9 cellular contexts compared by ENCODE assay signal in genomic region chr3:183513046-183513706, GRCh38. TPM values are rescaled to one million over a fixed set of nuclear protein-coding genes. Genes with fewer than 3 reads are reported as not detected.
DNase-seq lines count a peak whose midpoint lies in the region; ATAC-seq and TF ChIP-seq lines count a peak whose summit lies in the region.
"Had no signal": no experiment of that assay in that cellular context is flagged by ENCODE, and none has a peak within 500 bp of the region (broad histone marks: within the 10 kb centered on the region; RNA-seq: fewer than 3 reads in every experiment).

No MANE protein-coding gene starts in this region.

- no peaks in the 10 kb centered on the region for H3K27me3 Mint-ChIP-seq in activated T-helper 2 cell treated with anti-CD3 and anti-CD28 coated beads, Interferon-gamma antibody, Interleukin-2, Interleukin-4, amounts not matched to agents 10 μg/mL and 5 μg/mL and 100 μg/mL, durations not matched to agents 14 hours and 24 hours and 36 hours (ENCODE audit: low read depth)

- H3K9me3 Mint-ChIP-seq in activated T-helper 2 cell treated with anti-CD3 and anti-CD28 coated beads, Interferon-gamma antibody, Interleukin-2, Interleukin-4, amounts not matched to agents 10 μg/mL and 5 μg/mL and 100 μg/mL, durations not matched to agents 14 hours and 24 hours and 36 hours: no peaks in the 10 kb centered on the region

- H3K4me1 Mint-ChIP-seq in activated T-helper 2 cell treated with anti-CD3 and anti-CD28 coated beads, Interferon-gamma antibody, Interleukin-2, Interleukin-4, amounts not matched to agents 10 μg/mL and 5 μg/mL and 100 μg/mL, durations not matched to agents 14 hours and 24 hours and 36 hours (ENCODE audit: low read depth): peaks cover 53% of the 10 kb centered on the region

- ATAC-seq in HG03520 (IDR thresholded peaks at IDR 0.05; ENCODE audit: unreplicated experiment) (no peak), GM18873 (IDR thresholded peaks at IDR 0.05; ENCODE audit: low FRiP score, unreplicated experiment) (no peak)

- intact Hi-C loops in activated T-helper 2 cell treated with anti-CD3 and anti-CD28 coated beads, Interferon-gamma antibody, Interleukin-2, Interleukin-4, amounts not matched to agents 10 μg/mL and 5 μg/mL and 100 μg/mL, durations not matched to agents 14 hours and 24 hours and 36 hours (cut with micrococcal nuclease): loop anchor here (1.0 kb wide), 1 partner anchor 123 kb away; no protein-coding TSS in a partner anchor

- peaks cover 23% of the 10 kb centered on the region for H3K36me3 ChIP-seq in neutrophil
- H3K36me3 ChIP-seq: tibial nerve had no signal

- peak overlapping the region; percentile 83 for H3K27ac Mint-ChIP-seq in activated T-helper 2 cell treated with anti-CD3 and anti-CD28 coated beads, Interferon-gamma antibody, Interleukin-2, Interleukin-4, amounts not matched to agents 10 μg/mL and 5 μg/mL and 100 μg/mL, durations not matched to agents 14 hours and 24 hours and 36 hours

- DNase-seq in GDM1 (lab: John Stamatoyannopoulos, UW) (peak; percentile 28), SKM-1 treated with dmso at 0.1 percent for 144 hours (lab: John Stamatoyannopoulos, UW; ENCODE audit: unreplicated experiment) (peak; percentile 74), AG20443 (ENCODE audit: low spot score) (no peak), NCI-H146 (lab: John Stamatoyannopoulos, UW) (no peak)
- peak; percentile 44 for DNase-seq in activated T-helper 2 cell treated with anti-CD3 and anti-CD28 coated beads, Interferon-gamma antibody, Interleukin-2, Interleukin-4, amounts not matched to agents 10 μg/mL and 5 μg/mL and 100 μg/mL, durations not matched to agents 14 hours and 24 hours and 36 hours (ENCODE audit: low spot score)

- H3K4me3 Mint-ChIP-seq in activated T-helper 2 cell treated with anti-CD3 and anti-CD28 coated beads, Interferon-gamma antibody, Interleukin-2, Interleukin-4, amounts not matched to agents 10 μg/mL and 5 μg/mL and 100 μg/mL, durations not matched to agents 14 hours and 24 hours and 36 hours (ENCODE audit: low read depth): no peak overlapping the region

- peaks cover 33% of the 10 kb centered on the region for H3K36me3 Mint-ChIP-seq in activated T-helper 2 cell treated with anti-CD3 and anti-CD28 coated beads, Interferon-gamma antibody, Interleukin-2, Interleukin-4, amounts not matched to agents 10 μg/mL and 5 μg/mL and 100 μg/mL, durations not matched to agents 14 hours and 24 hours and 36 hours (ENCODE audit: low read depth)

- no peak for TF ChIP-seq CTCF in neutrophil (IDR thresholded peaks at IDR 0.05)

- H3K4me3 ChIP-seq in neutrophil (ENCODE audit: low read depth in 1 of 2, low read length in 1 of 2): no peak overlapping the region
- H3K4me3 ChIP-seq: tibial nerve had no signal

- no peaks in the 10 kb centered on the region for H3K27me3 ChIP-seq in neutrophil
- H3K27me3 ChIP-seq: tibial nerve had no signal

- H3K9me3 ChIP-seq in neutrophil: no peaks in the 10 kb centered on the region
- H3K9me3 ChIP-seq: tibial nerve had no signal

- peaks cover 0 to 11% of the 10 kb centered on the region in 2 experiments for H3K4me1 ChIP-seq in neutrophil (ENCODE audit: control insufficient read depth in 1 of 2, insufficient read depth in 1 of 2, low read depth in 1 of 2, low read length in 1 of 2)

- H3K27ac ChIP-seq in neutrophil: peak overlapping the region; percentile 61
- H3K27ac ChIP-seq: tibial nerve had no signal

RNA-seq across cellular contexts. Expression of gene KLHL6, which starts 42.3 kb away (rescaled TPM):
- total RNA-seq in activated T-helper 2 cell treated with anti-CD3 and anti-CD28 coated beads, Interferon-gamma antibody, Interleukin-2, Interleukin-4, amounts not matched to agents 10 μg/mL and 5 μg/mL and 100 μg/mL, durations not matched to agents 14 hours and 24 hours and 36 hours: 29.5 and 29.7 TPM in 2 replicates

Comparison
In these comparisons a context has a peak if more than half of its experiments do, and no peak if none do; other contexts are left out.
1. DNase-seq: peak in GDM1 (single experiment), SKM-1 treated with dmso at 0.1 percent for 144 hours (single experiment) and activated T-helper 2 cell treated with anti-CD3 and anti-CD28 coated beads, Interferon-gamma antibody, Interleukin-2, Interleukin-4, amounts not matched to agents 10 μg/mL and 5 μg/mL and 100 μg/mL, durations not matched to agents 14 hours and 24 hours and 36 hours (single experiment); none in AG20443 (single experiment) and NCI-H146 (single experiment).